Comparison of ENCODE assay signal across 21 cellular contexts in genomic region chr6:111723412-111723970, GRCh38.
DNase-seq lines count a peak whose midpoint lies in the region; ATAC-seq and TF ChIP-seq lines count a peak whose summit lies in the region.
"Had no signal": no experiment of that assay in that cellular context is flagged by ENCODE, and none has a peak within 500 bp of the region (broad histone marks: within the 10 kb centered on the region; RNA-seq: fewer than 3 reads in every experiment).

No MANE protein-coding gene starts in this region.

- H3K36me3 ChIP-seq in upper lobe of right lung (peaks cover 3% of the 10 kb centered on the region), stomach (peaks cover 0 to 13% (median 6%) of the 10 kb centered on the region in 4 donors)
- H3K36me3 ChIP-seq: prostate gland, SJCRH30 had no signal

- H3K4me1 Mint-ChIP-seq in activated naive CD8-positive, alpha-beta T cell (ENCODE audit: low read depth), result peaks cover 87% of the 10 kb centered on the region
- peaks cover 73% of the 10 kb centered on the region for H3K4me1 Mint-ChIP-seq in activated naive CD8-positive, alpha-beta T cell treated with anti-CD3 and anti-CD28 coated beads for 36 hours
- peaks cover 51% of the 10 kb centered on the region for H3K4me1 Mint-ChIP-seq in T-helper 17 cell
- H3K4me1 Mint-ChIP-seq in progenitor cell of endocrine pancreas (ENCODE audit: low read depth), result peaks cover 2% of the 10 kb centered on the region

- 83 to 94% (median 90%) methylated on average over 7 of the region's 7 CpGs for WGBS in stomach, 5 donors

- peaks cover 30% of the 10 kb centered on the region for H3K36me3 Mint-ChIP-seq in activated naive CD8-positive, alpha-beta T cell
- H3K36me3 Mint-ChIP-seq in activated naive CD8-positive, alpha-beta T cell treated with anti-CD3 and anti-CD28 coated beads for 36 hours, result peaks cover 82% of the 10 kb centered on the region
- H3K36me3 Mint-ChIP-seq in T-helper 17 cell (ENCODE audit: low read depth), result peaks cover 6% of the 10 kb centered on the region
- H3K36me3 Mint-ChIP-seq in progenitor cell of endocrine pancreas (ENCODE audit: insufficient read depth), result peaks cover 7% of the 10 kb centered on the region

- no peaks in the 10 kb centered on the region for H3K9me3 ChIP-seq in T-helper 17 cell (ENCODE audit: control insufficient read depth, low read length, poor library complexity, severe bottlenecking)
- no peaks in the 10 kb centered on the region for H3K9me3 ChIP-seq in upper lobe of right lung
- H3K9me3 ChIP-seq in stomach, result no peaks in the 10 kb centered on the region
- H3K9me3 ChIP-seq: prostate gland, SJCRH30, vagina had no signal

- peaks cover 32% of the 10 kb centered on the region for H3K4me1 ChIP-seq in upper lobe of right lung
- peaks cover 11 to 53% (median 30%) of the 10 kb centered on the region in 4 donors for H3K4me1 ChIP-seq in stomach
- H3K4me1 ChIP-seq: prostate gland, SJCRH30 had no signal

- no peaks in the 10 kb centered on the region for H3K9me3 Mint-ChIP-seq in activated naive CD8-positive, alpha-beta T cell (ENCODE audit: low read depth)
- H3K9me3 Mint-ChIP-seq in activated naive CD8-positive, alpha-beta T cell treated with anti-CD3 and anti-CD28 coated beads for 36 hours, result no peaks in the 10 kb centered on the region
- H3K9me3 Mint-ChIP-seq in progenitor cell of endocrine pancreas (ENCODE audit: low read depth), result no peaks in the 10 kb centered on the region

- intact Hi-C loops in upper lobe of right lung (cut with DNase I), result no loop called here
- intact Hi-C loops in stomach (cut with DNase I; ENCODE audit: low total_unique reads), result loop anchor here (10.0 kb wide), 1 partner anchor 151 kb away; the partner anchor contains the start of gene FYN

- H3K4me3 Mint-ChIP-seq in activated naive CD8-positive, alpha-beta T cell, result no peak overlapping the region
- H3K4me3 Mint-ChIP-seq in activated naive CD8-positive, alpha-beta T cell treated with anti-CD3 and anti-CD28 coated beads for 36 hours, result no peak overlapping the region
- H3K4me3 Mint-ChIP-seq in T-helper 17 cell, result no peak overlapping the region
- H3K4me3 Mint-ChIP-seq in progenitor cell of endocrine pancreas (ENCODE audit: low read depth), result no peak overlapping the region

- H3K27ac ChIP-seq in upper lobe of right lung (peak overlapping the region; percentile 3), stomach (no peak overlapping the region)
- H3K27ac ChIP-seq: prostate gland, SJCRH30, vagina had no signal

- no peak for TF ChIP-seq POLR2A in stomach (IDR thresholded peaks at IDR 0.05)

- no peak for TF ChIP-seq EP300 in stomach (IDR thresholded peaks at IDR 0.05)

- DNase-seq in activated naive CD8-positive, alpha-beta T cell treated with anti-CD3 and anti-CD28 coated beads for 36 hours, result no peak
- DNase-seq in T-helper 17 cell (no peak), foreskin melanocyte (peak; percentile 96), upper lobe of right lung (no peak), stomach (no peak), progenitor cell of endocrine pancreas (ENCODE audit: low spot score, unreplicated experiment) (no peak)
- DNase-seq: ACHN; activated CD4-positive, alpha-beta T cell treated with anti-CD3 and anti-CD28 coated beads for 4 hours; brain microvascular endothelial cell; C1 segment of cervical spinal cord; effector CD8-positive, alpha-beta T cell; HCEC 1CT; NCI-H1048; NCI-H1694 treated with DMSO at 0.1 percent for 48 hours; NCI-H526 treated with DMSO at 0.1 percent for 48 hours; SJCRH30 had no signal

- TF ChIP-seq CTCF in upper lobe of right lung (IDR thresholded peaks at IDR 0.05) (no peak), stomach (IDR thresholded peaks at IDR 0.05) (no peak), progenitor cell of endocrine pancreas (IDR thresholded peaks at IDR 0.05; ENCODE audit: unreplicated experiment) (no peak)

- no peaks in the 10 kb centered on the region for H3K27me3 ChIP-seq in upper lobe of right lung
- H3K27me3 ChIP-seq in stomach, result no peaks in the 10 kb centered on the region
- H3K27me3 ChIP-seq: brain microvascular endothelial cell, SJCRH30, vagina had no signal

- ATAC-seq in T-helper 17 cell (no peak), upper lobe of right lung (no peak), GM18502 (IDR thresholded peaks at IDR 0.05; ENCODE audit: poor library complexity, unreplicated experiment) (no peak)

- H3K4me3 ChIP-seq in upper lobe of right lung (no peak overlapping the region), stomach (no peak overlapping the region)
- H3K4me3 ChIP-seq: lung, prostate gland, SJCRH30, vagina had no signal

- peak overlapping the region; percentile 90 for H3K27ac Mint-ChIP-seq in activated naive CD8-positive, alpha-beta T cell
- no peak overlapping the region for H3K27ac Mint-ChIP-seq in activated naive CD8-positive, alpha-beta T cell treated with anti-CD3 and anti-CD28 coated beads for 36 hours
- H3K27ac Mint-ChIP-seq in T-helper 17 cell, result peak overlapping the region; percentile 94
- no peak overlapping the region for H3K27ac Mint-ChIP-seq in progenitor cell of endocrine pancreas

- no peaks in the 10 kb centered on the region for H3K27me3 Mint-ChIP-seq in activated naive CD8-positive, alpha-beta T cell
- H3K27me3 Mint-ChIP-seq in activated naive CD8-positive, alpha-beta T cell treated with anti-CD3 and anti-CD28 coated beads for 36 hours, result no peaks in the 10 kb centered on the region
- H3K27me3 Mint-ChIP-seq in T-helper 17 cell, result no peaks in the 10 kb centered on the region
- no peaks in the 10 kb centered on the region for H3K27me3 Mint-ChIP-seq in progenitor cell of endocrine pancreas

Comparison
In these comparisons a context has a peak if more than half of its experiments do, and no peak if none do; other contexts are left out.
1. H3K27ac Mint-ChIP-seq: peak in activated naive CD8-positive, alpha-beta T cell (single experiment) and T-helper 17 cell (single experiment); none in activated naive CD8-positive, alpha-beta T cell treated with anti-CD3 and anti-CD28 coated beads for 36 hours (single experiment) and progenitor cell of endocrine pancreas (single experiment).